24 cellular contexts compared by ENCODE assay signal in the genomic region with DNA sequence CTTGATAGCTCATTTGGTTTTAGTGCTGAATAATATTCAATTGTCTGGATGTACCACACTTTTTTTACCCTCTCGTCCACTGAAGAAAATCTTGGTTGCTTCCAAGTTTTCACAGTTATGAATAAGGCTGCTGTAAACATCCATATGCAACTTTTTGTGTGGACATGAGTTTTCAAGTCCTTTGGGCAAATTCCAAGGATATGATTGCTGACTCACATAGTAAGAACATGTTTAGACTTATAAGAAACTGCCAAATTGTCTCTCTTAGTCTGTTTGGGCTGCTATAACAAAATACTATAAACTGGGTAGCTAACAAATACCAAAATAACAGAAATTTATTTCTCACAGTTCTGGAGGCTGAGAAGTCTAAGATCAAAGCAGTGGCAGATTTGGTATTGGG. TPM values are rescaled to one million over a fixed set of nuclear protein-coding genes. Genes with fewer than 3 reads are reported as not detected.
A peak's percentile ranks its signal among the peaks of the same experiment; 100 is the strongest.
DNase-seq lines count a peak whose midpoint lies in the region; ATAC-seq, FAIRE-seq and TF ChIP-seq lines count a peak whose summit lies in the region.
"Had no signal": no experiment of that assay in that cellular context is flagged by ENCODE, and none has a peak within 500 bp of the region (broad histone marks: within the 10 kb centered on the region; RNA-seq: fewer than 3 reads in every experiment).

No MANE protein-coding gene starts in this region.

- no peaks in the 10 kb centered on the region for H3K36me3 ChIP-seq in keratinocyte (ENCODE audit: control insufficient read depth in 2 of 2, extremely low read depth in 1 of 2, insufficient read depth in 2 of 2, low read length in 2 of 2)
- H3K36me3 ChIP-seq: gastroesophageal sphincter, HAP-1 had no signal

- POLR2A ChIA-PET in activated CD4-positive, alpha-beta memory T cell treated with anti-CD3 and anti-CD28 coated beads, Interleukin-2, amount 10 ng/mL, durations not matched to agents 7 days and 5 days (lab: Charles Lee): interaction anchor here (1.1 to 6.7 kb wide), 5 partner anchors 9 to 64 kb away, joined by 4 to 54 read pairs (median 9); a partner anchor contains a TSS
- POLR2A ChIA-PET in activated CD4-positive, alpha-beta memory T cell treated with anti-CD3 and anti-CD28 coated beads for 36 hours (lab: Charles Lee): interaction anchor here (0.7 to 2.5 kb wide), 3 partner anchors 9 to 52 kb away, joined by 3 to 18 read pairs (median 4); no protein-coding TSS in a partner anchor
- POLR2A ChIA-PET in RWPE1 (lab: Yijun Ruan, JAX; ENCODE audit: low non-redundant PET): interaction anchor here (0.6 kb wide), 1 partner anchor 363 kb away, joined by 3 read pairs; no protein-coding TSS in a partner anchor

- peak overlapping the region in 1 of 3 experiments; percentile 19 for H3K4me3 ChIP-seq in keratinocyte (ENCODE audit: control insufficient read depth in 2 of 3, extremely low read depth in 1 of 3, insufficient read depth in 2 of 3, low read depth in 1 of 3, low read length in 3 of 3)
- H3K4me3 ChIP-seq: A549, gastroesophageal sphincter, HAP-1 had no signal

- H3K79me2 ChIP-seq in keratinocyte (ENCODE audit: control insufficient read depth, insufficient read depth, low read length): no peaks in the 10 kb centered on the region

- H3K9me3 Mint-ChIP-seq in activated CD4-positive, alpha-beta memory T cell treated with anti-CD3 and anti-CD28 coated beads, Interleukin-2, amount 10 ng/mL, durations not matched to agents 7 days and 5 days: peaks cover 15% of the 10 kb centered on the region
- H3K9me3 Mint-ChIP-seq in activated CD4-positive, alpha-beta memory T cell treated with anti-CD3 and anti-CD28 coated beads for 36 hours: no peaks in the 10 kb centered on the region
- H3K9me3 Mint-ChIP-seq: WTC11 had no signal

- peak overlapping the region; percentile 52 for H3K4me2 ChIP-seq in keratinocyte (ENCODE audit: control insufficient read depth, extremely low read depth, insufficient read depth, low read depth, low read length)
- H3K4me2 ChIP-seq: A549 had no signal

- CTCF ChIA-PET in activated CD4-positive, alpha-beta memory T cell treated with anti-CD3 and anti-CD28 coated beads, Interleukin-2, amount 10 ng/mL, durations not matched to agents 7 days and 5 days (lab: Charles Lee): interaction anchor here (0.6 to 4.8 kb wide), 7 partner anchors 10 to 476 kb away, joined by 3 to 33 read pairs (median 5); a partner anchor contains a TSS
- CTCF ChIA-PET in activated CD4-positive, alpha-beta memory T cell treated with anti-CD3 and anti-CD28 coated beads for 36 hours (lab: Charles Lee): interaction anchor here (1.7 to 1.9 kb wide), 2 partner anchors 13 to 52 kb away, joined by 6 to 9 read pairs; no protein-coding TSS in a partner anchor
- CTCF ChIA-PET in RWPE1 (lab: Yijun Ruan, JAX): interaction anchor here (1.0 kb wide), 1 partner anchor 90 kb away, joined by 3 read pairs; no protein-coding TSS in a partner anchor

- no peaks in the 10 kb centered on the region for H4K20me1 ChIP-seq in keratinocyte (ENCODE audit: control insufficient read depth, extremely low read depth, insufficient read depth, low read length)

- ATAC-seq in HG02973 (IDR thresholded peaks at IDR 0.05; ENCODE audit: unreplicated experiment): no peak
- no peak for ATAC-seq in GM18519 (IDR thresholded peaks at IDR 0.05; ENCODE audit: low FRiP score, unreplicated experiment)
- ATAC-seq: A549, gastroesophageal sphincter, WTC11 had no signal

- no peak overlapping the region for H3K4me3 Mint-ChIP-seq in activated CD4-positive, alpha-beta memory T cell treated with anti-CD3 and anti-CD28 coated beads, Interleukin-2, amount 10 ng/mL, durations not matched to agents 7 days and 5 days
- H3K4me3 Mint-ChIP-seq in activated CD4-positive, alpha-beta memory T cell treated with anti-CD3 and anti-CD28 coated beads for 36 hours: no peak overlapping the region
- H3K4me3 Mint-ChIP-seq: nephron progenitor cell, WTC11 had no signal

- intact Hi-C loops in activated CD4-positive, alpha-beta memory T cell treated with anti-CD3 and anti-CD28 coated beads for 36 hours (cut with micrococcal nuclease): loop anchor here (1.0 to 10.0 kb wide), 2 partner anchors 10 to 448 kb away; no protein-coding TSS in a partner anchor

- peaks cover 31% of the 10 kb centered on the region for H3K36me3 Mint-ChIP-seq in activated CD4-positive, alpha-beta memory T cell treated with anti-CD3 and anti-CD28 coated beads, Interleukin-2, amount 10 ng/mL, durations not matched to agents 7 days and 5 days (ENCODE audit: low read depth)
- peaks cover 2% of the 10 kb centered on the region for H3K36me3 Mint-ChIP-seq in activated CD4-positive, alpha-beta memory T cell treated with anti-CD3 and anti-CD28 coated beads for 36 hours
- H3K36me3 Mint-ChIP-seq: WTC11 had no signal

- peak; percentile 82 for FAIRE-seq in keratinocyte (lab: Jason Lieb, UNC)
- FAIRE-seq: A549, D721Med, G401.6 had no signal

- TF ChIP-seq CTCF in RWPE1 (conservative IDR thresholded peaks at IDR 0.05; ENCODE audit: low read depth): no peak
- no peak for TF ChIP-seq CTCF in keratinocyte (optimal IDR thresholded peaks at IDR 0.05 in 1 of 3, IDR thresholded peaks at IDR 0.05 in 1 of 3, conservative IDR thresholded peaks at IDR 0.05 in 1 of 3; ENCODE audit: extremely low read depth in 1 of 3, insufficient read depth in 2 of 3, low read length in 3 of 3)

- dilution Hi-C loops in keratinocyte (cut with MboI; ENCODE audit: extremely low pct_ligation_motif_present, low sequenced_read_pairs): no loop called here

- H3K27ac Mint-ChIP-seq in activated CD4-positive, alpha-beta memory T cell treated with anti-CD3 and anti-CD28 coated beads, Interleukin-2, amount 10 ng/mL, durations not matched to agents 7 days and 5 days: peak overlapping the region; percentile 91
- no peak overlapping the region for H3K27ac Mint-ChIP-seq in activated CD4-positive, alpha-beta memory T cell treated with anti-CD3 and anti-CD28 coated beads for 36 hours
- H3K27ac Mint-ChIP-seq: nephron progenitor cell, progenitor cell of endocrine pancreas, WTC11 had no signal

- H2AFZ ChIP-seq in keratinocyte (ENCODE audit: control insufficient read depth, low read length): no peak overlapping the region

- no peak overlapping the region for H3K9ac ChIP-seq in keratinocyte (ENCODE audit: control insufficient read depth, extremely low read depth, insufficient read depth, low read length)

- H3K4me1 ChIP-seq in keratinocyte (ENCODE audit: control insufficient read depth, extremely low read depth, insufficient read depth, low read length): peaks cover 50% of the 10 kb centered on the region
- H3K4me1 ChIP-seq: A549, HAP-1 had no signal

- H3K27me3 ChIP-seq in keratinocyte (ENCODE audit: control insufficient read depth, extremely low read depth, insufficient read depth, low read length): no peaks in the 10 kb centered on the region
- H3K27me3 ChIP-seq: gastroesophageal sphincter had no signal

- H3K9me1 ChIP-seq in keratinocyte (ENCODE audit: control insufficient read depth, extremely low read depth, insufficient read depth, low read length): no peaks in the 10 kb centered on the region

- no peak for DNase-seq in activated CD4-positive, alpha-beta memory T cell treated with anti-CD3 and anti-CD28 coated beads, Interleukin-2, amount 10 ng/mL, durations not matched to agents 7 days and 5 days
- DNase-seq in activated CD4-positive, alpha-beta memory T cell treated with anti-CD3 and anti-CD28 coated beads for 36 hours: no peak
- DNase-seq in RWPE1 (ENCODE audit: low spot score) (peak; percentile 45), epithelial cell of prostate (ENCODE audit: low read depth, low spot score) (peak; percentile 74), keratinocyte (ENCODE audit: low read depth, low spot score) (peak; percentile 81), pons (ENCODE audit: low spot score) (no peak)
- DNase-seq: activated CD8-positive, alpha-beta memory T cell treated with anti-CD3 and anti-CD28 coated beads for 24 hours; C1 segment of cervical spinal cord; effector memory CD4-positive, alpha-beta T cell; NCI-H146; NCI-H2171 treated with DMSO at 0.1 percent for 48 hours; NCI-H774; nephron progenitor cell; SIG-M5; stimulated activated CD4-positive, alpha-beta T cell treated with anti-CD3 and anti-CD28 coated beads, Interleukin-2, amount 100 ng/mL, for 48 hours had no signal

- no peak overlapping the region for H3K27ac ChIP-seq in RWPE1
- peak overlapping the region; percentile 67 for H3K27ac ChIP-seq in epithelial cell of prostate
- peak overlapping the region; percentile 61 for H3K27ac ChIP-seq in keratinocyte (ENCODE audit: control insufficient read depth, insufficient read depth, low read length)
- H3K27ac ChIP-seq: A549, gastroesophageal sphincter had no signal

- H3K4me1 Mint-ChIP-seq in activated CD4-positive, alpha-beta memory T cell treated with anti-CD3 and anti-CD28 coated beads, Interleukin-2, amount 10 ng/mL, durations not matched to agents 7 days and 5 days: peaks cover 97% of the 10 kb centered on the region
- H3K4me1 Mint-ChIP-seq in activated CD4-positive, alpha-beta memory T cell treated with anti-CD3 and anti-CD28 coated beads for 36 hours (ENCODE audit: low read depth): peaks cover 86% of the 10 kb centered on the region
- H3K4me1 Mint-ChIP-seq: nephron progenitor cell, WTC11 had no signal

- H3K27me3 Mint-ChIP-seq in activated CD4-positive, alpha-beta memory T cell treated with anti-CD3 and anti-CD28 coated beads, Interleukin-2, amount 10 ng/mL, durations not matched to agents 7 days and 5 days: no peaks in the 10 kb centered on the region
- H3K27me3 Mint-ChIP-seq in activated CD4-positive, alpha-beta memory T cell treated with anti-CD3 and anti-CD28 coated beads for 36 hours: peaks cover 2% of the 10 kb centered on the region
- H3K27me3 Mint-ChIP-seq: progenitor cell of endocrine pancreas had no signal

- H3K9me3 ChIP-seq in keratinocyte (ENCODE audit: control insufficient read depth, low read depth, low read length): no peaks in the 10 kb centered on the region
- H3K9me3 ChIP-seq: A549, gastroesophageal sphincter, HAP-1 had no signal

RNA-seq across cellular contexts. Expression of a gene that starts 59.5 kb away (rescaled TPM):
- total RNA-seq in activated CD4-positive, alpha-beta memory T cell treated with anti-CD3 and anti-CD28 coated beads, Interleukin-2, amount 10 ng/mL, durations not matched to agents 7 days and 5 days: 100 to 1,000 TPM; 118 to 119 TPM
- total RNA-seq in activated CD4-positive, alpha-beta memory T cell treated with anti-CD3 and anti-CD28 coated beads for 36 hours: 10 to 100 TPM; 30.1 to 31.8 TPM
- 21.7 to 47.2 TPM (median 22.2 TPM) in 3 replicates for polyA plus RNA-seq in keratinocyte
- polyA plus RNA-seq in keratinocyte (2011; ENCODE audit: low read depth): 30.2 TPM
- polyA plus RNA-seq in keratinocyte (2011; cell fraction: cytosol; rRNA removed): 8.4 and 14.6 TPM in 2 replicates
- polyA plus RNA-seq in keratinocyte (2011; cell fraction: nucleus; rRNA removed): 39.4 and 45.3 TPM in 2 replicates
- polyA plus RNA-seq in keratinocyte (2012; ENCODE audit: low replicate concordance): 18.6 and 28.6 TPM in 2 replicates
- polyA minus RNA-seq in keratinocyte: 17.3 to 42.2 TPM (median 17.9 TPM) in 3 replicates
- polyA minus RNA-seq in keratinocyte (2011; cell fraction: cytosol; rRNA and poly(A)+ RNA removed): 4.6 TPM
- polyA minus RNA-seq in keratinocyte (2011; cell fraction: nucleus; rRNA and poly(A)+ RNA removed): 27.8 and 41.7 TPM in 2 replicates

Comparison
In these comparisons a context has a peak if more than half of its experiments do, and no peak if none do; other contexts are left out.
1. DNase-seq: peak in RWPE1 (single experiment), epithelial cell of prostate (single experiment) and keratinocyte (single experiment); none in activated CD4-positive, alpha-beta memory T cell treated with anti-CD3 and anti-CD28 coated beads, Interleukin-2, amount 10 ng/mL, durations not matched to agents 7 days and 5 days (single experiment), activated CD4-positive, alpha-beta memory T cell treated with anti-CD3 and anti-CD28 coated beads for 36 hours (single experiment) and pons (single experiment).